ENCODE assay signal across 10 cellular contexts in genomic region chr13:40590112-40590862, GRCh38.
A peak's percentile ranks its signal among the peaks of the same experiment; 100 is the strongest.
DNase-seq lines count a peak whose midpoint lies in the region; ATAC-seq and TF ChIP-seq lines count a peak whose summit lies in the region.
"Had no signal": no experiment of that assay in that cellular context is flagged by ENCODE, and none has a peak within 500 bp of the region (broad histone marks: within the 10 kb centered on the region; RNA-seq: fewer than 3 reads in every experiment).

No MANE protein-coding gene starts in this region.

- TF ChIP-seq CTCF in MM.1S (IDR thresholded peaks at IDR 0.05; ENCODE audit: low read length) (no peak), endothelial cell (IDR thresholded peaks at IDR 0.05; ENCODE audit: unreplicated experiment) (no peak), psoas muscle (IDR thresholded peaks at IDR 0.05) (no peak), omental fat pad (IDR thresholded peaks at IDR 0.05) (no peak)

- no peaks in the 10 kb centered on the region for H3K27me3 ChIP-seq in MM.1S (replicated peaks; ENCODE audit: insufficient read depth, low read length)
- no peaks in the 10 kb centered on the region for H3K27me3 ChIP-seq in psoas muscle (ENCODE audit: insufficient read depth in 3 of 3, low read length in 2 of 3)

- H3K9ac ChIP-seq in MM.1S (ENCODE audit: low read length): no peak overlapping the region

- no peaks in the 10 kb centered on the region for H3K36me3 ChIP-seq in MM.1S (replicated peaks; ENCODE audit: insufficient read depth, low read length)
- H3K36me3 ChIP-seq in psoas muscle (ENCODE audit: insufficient read depth in 1 of 2, low read depth in 1 of 2): no peaks in the 10 kb centered on the region

- peaks cover 4% of the 10 kb centered on the region for H3K27me3 Mint-ChIP-seq in endothelial cell (ENCODE audit: unreplicated experiment)

- H2AFZ ChIP-seq in MM.1S (ENCODE audit: low read length): no peak overlapping the region

- no peaks in the 10 kb centered on the region for H3K9me3 Mint-ChIP-seq in endothelial cell (ENCODE audit: unreplicated experiment)

- peaks cover 7% of the 10 kb centered on the region for H3K36me3 Mint-ChIP-seq in endothelial cell (ENCODE audit: low read depth, unreplicated experiment)

- H3K79me2 ChIP-seq in MM.1S (ENCODE audit: low read length): peaks cover 64% of the 10 kb centered on the region

- H3F3A ChIP-seq in MM.1S (ENCODE audit: insufficient read depth, low read length): peaks cover 13% of the 10 kb centered on the region; the same call in 1 of the 2 replicates

- H3K9me2 ChIP-seq in MM.1S (replicated peaks; ENCODE audit: insufficient read depth, low read length): no peaks in the 10 kb centered on the region

- H3K4me1 ChIP-seq in MM.1S (ENCODE audit: low read length): peaks cover 15% of the 10 kb centered on the region
- peaks cover 93% of the 10 kb centered on the region for H3K4me1 ChIP-seq in psoas muscle

- H4K20me1 ChIP-seq in MM.1S (ENCODE audit: insufficient read depth, low read length): no peaks in the 10 kb centered on the region

- H3K4me2 ChIP-seq in MM.1S (ENCODE audit: low read depth, low read length): peak overlapping the region; percentile 82

- no peak for DNase-seq in MM.1S
- DNase-seq in endothelial cell (ENCODE audit: low spot score): no peak
- no peak for DNase-seq in psoas muscle
- no peak for DNase-seq in OCI-M1 (lab: John Stamatoyannopoulos, UW)
- DNase-seq in omental fat pad (ENCODE audit: low spot score): no peak
- DNase-seq: activated gamma-delta T cell treated with Interleukin-2 at 50 U/mL for 16 hours, DMS79 had no signal

- H3K27ac Mint-ChIP-seq in endothelial cell (ENCODE audit: unreplicated experiment): peak overlapping the region; percentile 98

- intact Hi-C loops in psoas muscle (cut with DNase I): loop anchor here in 1 of 2 donors (10.0 kb wide), 1 partner anchor 245 kb away; no protein-coding TSS in a partner anchor

- peak overlapping the region; percentile 59 for H3K4me3 Mint-ChIP-seq in endothelial cell (ENCODE audit: unreplicated experiment)

- H3K9me3 ChIP-seq in MM.1S (replicated peaks; ENCODE audit: insufficient read depth, low read length) (no peaks in the 10 kb centered on the region), psoas muscle (no peaks in the 10 kb centered on the region)

- peaks cover 85% of the 10 kb centered on the region for H3K4me1 Mint-ChIP-seq in endothelial cell (ENCODE audit: unreplicated experiment)

- peak overlapping the region; percentile 37; the same call in 1 of the 2 replicates for H3K4me3 ChIP-seq in MM.1S (ENCODE audit: low read length)
- peak overlapping the region; percentile 40 for H3K4me3 ChIP-seq in psoas muscle

- ATAC-seq in GM18511 (IDR thresholded peaks at IDR 0.05; ENCODE audit: unreplicated experiment): peak; percentile 26
- ATAC-seq in psoas muscle: peak; percentile 41 to 62 (median 55)
- ATAC-seq in HG03095 (IDR thresholded peaks at IDR 0.05; ENCODE audit: unreplicated experiment): no peak
- no peak for ATAC-seq in GM21717 (IDR thresholded peaks at IDR 0.05; ENCODE audit: unreplicated experiment)
- ATAC-seq in omental fat pad (ENCODE audit: low FRiP score): no peak

- 20 to 32% (median 24%) methylated on average over 8 of the region's 8 CpGs for WGBS in psoas muscle, 3 donors

- H3K27ac ChIP-seq in MM.1S (ENCODE audit: low read length) (peak overlapping the region; percentile 84; the same call in 1 of the 2 replicates), psoas muscle (peak overlapping the region; percentile 90)

Comparison
In these comparisons a context has a peak if more than half of its experiments do, and no peak if none do; other contexts are left out.
1. ATAC-seq: peak in GM18511 (single experiment) and psoas muscle (4 of 4); none in HG03095 (single experiment), GM21717 (single experiment) and omental fat pad (single experiment).